In genomic region chr11:10674991-10675440, GRCh38 we compare ENCODE assay signal across 11 cellular contexts. TPM values are rescaled to one million over a fixed set of nuclear protein-coding genes. Genes with fewer than 3 reads are reported as not detected.
DNase-seq lines count a peak whose midpoint lies in the region; ATAC-seq and TF ChIP-seq lines count a peak whose summit lies in the region.
"Had no signal": no experiment of that assay in that cellular context is flagged by ENCODE, and none has a peak within 500 bp of the region (broad histone marks: within the 10 kb centered on the region; RNA-seq: fewer than 3 reads in every experiment).

No MANE protein-coding gene starts in this region.

- peaks cover 0 to 24% (median 0%) of the 10 kb centered on the region in 4 donors for H3K4me1 ChIP-seq in Peyer's patch
- H3K4me1 ChIP-seq in thoracic aorta (ENCODE audit: control insufficient read depth in 1 of 2, low read depth in 2 of 2): peaks cover 53 to 98% of the 10 kb centered on the region in 2 donors

- DNase-seq in Peyer's patch (no peak), globus pallidus (ENCODE audit: low spot score) (peak; percentile 68), myocyte (ENCODE audit: low read depth) (peak; percentile 78), thoracic aorta (ENCODE audit: low spot score) (peak; percentile 64), NCI-H1694 treated with DMSO at 0.1 percent for 48 hours (lab: John Stamatoyannopoulos, UW) (no peak), NCI-H1694 (lab: John Stamatoyannopoulos, UW) (no peak)
- DNase-seq in stimulated activated CD4-positive, alpha-beta T cell treated with anti-CD3 and anti-CD28 coated beads, Interleukin-4, amount 100 ng/mL, for 24 hours: no peak
- DNase-seq: activated naive CD8-positive, alpha-beta T cell treated with anti-CD3 and anti-CD28 coated beads, Interleukin-2, amount 10 ng/mL, durations not matched to agents 7 days and 5 days; SIG-M5 had no signal

- no peaks in the 10 kb centered on the region for H3K36me3 ChIP-seq in Peyer's patch
- H3K36me3 ChIP-seq in thoracic aorta: no peaks in the 10 kb centered on the region
- H3K36me3 ChIP-seq: neutrophil had no signal

- ATAC-seq in thoracic aorta (ENCODE audit: insufficient number of reproducible peaks, low FRiP score, low read depth): peak; percentile 79
- no peak for ATAC-seq in GM18867 (IDR thresholded peaks at IDR 0.05; ENCODE audit: unreplicated experiment)

- no peak for TF ChIP-seq POLR2A in Peyer's patch (IDR thresholded peaks at IDR 0.05)

- TF ChIP-seq CTCF in Peyer's patch (IDR thresholded peaks at IDR 0.05) (no peak), thoracic aorta (IDR thresholded peaks at IDR 0.05) (no peak)

- no peaks in the 10 kb centered on the region for H3K9me3 ChIP-seq in Peyer's patch
- H3K9me3 ChIP-seq in thoracic aorta: no peaks in the 10 kb centered on the region
- H3K9me3 ChIP-seq: neutrophil had no signal

- no peaks in the 10 kb centered on the region for H3K27me3 ChIP-seq in Peyer's patch
- no peaks in the 10 kb centered on the region for H3K27me3 ChIP-seq in thoracic aorta (replicated peaks; ENCODE audit: insufficient read depth)

- H3K4me3 ChIP-seq in Peyer's patch (no peak overlapping the region), thoracic aorta (peak overlapping the region; percentile 65)

- peak overlapping the region; percentile 46 to 78 (median 53) for H3K27ac ChIP-seq in Peyer's patch
- H3K27ac ChIP-seq in thoracic aorta: peak overlapping the region; percentile 90 to 96
- H3K27ac ChIP-seq: neutrophil had no signal

RNA-seq across cellular contexts. Expression of gene IRAG1, which starts 18.5 kb away (rescaled TPM):
- total RNA-seq in Peyer's patch: 10 to 100 TPM in 2 of 4 donors, 1 to 10 TPM in 2; 4.2 to 44.6 (median 11.8) TPM
- 0.56 and 0.99 TPM in 2 replicates for total RNA-seq in myocyte
- polyA plus RNA-seq in myocyte (2012): 0.09 TPM
- total RNA-seq in thoracic aorta: 100 to 1,000 TPM; 281 to 393 TPM
- total RNA-seq: activated naive CD8-positive, alpha-beta T cell treated with anti-CD3 and anti-CD28 coated beads, Interleukin-2, amount 10 ng/mL, durations not matched to agents 7 days and 5 days had no signal

Comparison
In these comparisons a context has a peak if more than half of its experiments do, and no peak if none do; other contexts are left out.
1. DNase-seq: peak in globus pallidus (single experiment), myocyte (single experiment) and thoracic aorta (single experiment); none in Peyer's patch (0 of 3), NCI-H1694 treated with DMSO at 0.1 percent for 48 hours (single experiment), stimulated activated CD4-positive, alpha-beta T cell treated with anti-CD3 and anti-CD28 coated beads, Interleukin-4, amount 100 ng/mL, for 24 hours (single experiment) and NCI-H1694 (single experiment).
2. RNA of gene IRAG1, which starts 18.5 kb away (total RNA-seq): 281 to 393 TPM in thoracic aorta; 4.2 to 44.6 TPM in Peyer's patch and 0.56 to 0.99 TPM in myocyte; every median in the first group is over 4 times any median in the second.